Comparison of ENCODE assay signal across 8 cellular contexts in the genomic region with DNA sequence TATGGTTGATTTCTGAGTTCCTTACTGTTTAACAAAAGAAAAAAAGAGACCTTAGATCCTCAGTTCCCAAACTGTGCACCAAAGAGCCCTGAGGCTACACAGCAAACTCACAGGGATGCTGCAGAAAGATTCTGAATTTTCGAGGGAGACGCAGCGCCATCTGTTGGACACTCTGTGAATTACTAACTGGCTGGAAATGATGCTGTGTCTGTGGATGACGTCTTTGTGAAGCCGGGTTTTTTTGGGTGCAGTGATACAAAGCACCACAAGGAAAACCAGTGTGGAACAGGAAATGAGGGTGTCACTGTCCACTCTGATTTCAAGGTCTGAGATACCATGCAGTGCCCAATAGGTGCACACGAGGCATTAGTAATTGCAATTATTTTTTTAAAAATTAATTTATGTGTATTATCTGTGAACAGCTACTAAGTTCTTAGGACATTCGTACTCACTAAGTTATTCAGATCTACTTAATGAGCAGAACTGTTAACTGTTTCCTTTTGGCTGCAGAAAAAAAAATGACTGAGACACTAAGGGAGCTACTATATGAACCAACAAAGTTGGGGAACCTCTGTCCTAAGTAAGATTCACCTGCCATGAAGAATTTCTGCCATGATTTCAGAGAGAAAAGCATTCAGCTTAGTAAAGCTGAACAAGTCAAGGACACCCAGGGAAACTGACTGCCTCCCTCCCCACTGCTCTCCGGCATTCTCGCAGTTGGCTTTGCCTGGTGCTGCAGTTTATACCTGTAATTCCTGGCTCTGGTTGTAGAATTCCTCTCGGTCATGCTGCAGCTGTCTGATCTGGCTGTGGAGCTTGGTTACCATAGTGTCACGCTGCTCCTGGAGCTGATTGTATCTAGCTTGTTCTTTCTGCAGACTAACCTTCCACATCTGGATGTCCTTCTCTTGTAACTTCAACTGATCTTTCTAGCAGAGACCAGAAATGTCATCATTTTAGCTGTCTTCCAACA. TPM values are rescaled to one million over a fixed set of nuclear protein-coding genes. Genes with fewer than 3 reads are reported as not detected.
DNase-seq lines count a peak whose midpoint lies in the region; ATAC-seq, FAIRE-seq and TF ChIP-seq lines count a peak whose summit lies in the region.

No MANE protein-coding gene starts in this region.

- no peak overlapping the region for H3K4me3 Mint-ChIP-seq in CD8-positive, alpha-beta memory T cell

- in situ Hi-C loops in HepG2 (cut with HindIII; ENCODE audit: extremely low pct_ligation_motif_present, low pct_unique_long_range_greater_than_20kb), result no loop called here

- no peaks in the 10 kb centered on the region for H3K9me3 Mint-ChIP-seq in CD8-positive, alpha-beta memory T cell

- H3K9me3 ChIP-seq in CD8-positive, alpha-beta memory T cell (ENCODE audit: low read length), result no peaks in the 10 kb centered on the region
- no peaks in the 10 kb centered on the region for H3K9me3 ChIP-seq in HCT116 (ENCODE audit: control insufficient read depth in 1 of 2, insufficient read depth in 1 of 2, low read depth in 1 of 2, low read length in 2 of 2)
- H3K9me3 ChIP-seq in HepG2 (ENCODE audit: low read length), result no peaks in the 10 kb centered on the region

- peaks cover 39% of the 10 kb centered on the region for H3K36me3 ChIP-seq in CD8-positive, alpha-beta memory T cell (ENCODE audit: insufficient read depth, low read length)
- H3K36me3 ChIP-seq in HCT116 (ENCODE audit: control insufficient read depth in 1 of 2, insufficient read depth in 2 of 2, low read length in 2 of 2) (peaks cover 6 to 9% of the 10 kb centered on the region in 2 experiments; a peak in 3 of 4 replicates), HepG2 (replicated peaks in 1 of 2; ENCODE audit: control insufficient read depth in 1 of 2, insufficient read depth in 2 of 2, low read length in 2 of 2) (peaks cover 21 to 68% of the 10 kb centered on the region in 2 experiments)

- H3K27me3 Mint-ChIP-seq in CD8-positive, alpha-beta memory T cell, result no peaks in the 10 kb centered on the region

- H3K27me3 ChIP-seq in CD8-positive, alpha-beta memory T cell (ENCODE audit: insufficient read depth, low read length, poor library complexity, severe bottlenecking), result no peaks in the 10 kb centered on the region
- no peaks in the 10 kb centered on the region for H3K27me3 ChIP-seq in HCT116 (ENCODE audit: insufficient read depth, low read length)
- H3K27me3 ChIP-seq in HepG2 (ENCODE audit: control insufficient read depth in 1 of 2, insufficient read depth in 2 of 2, low read length in 2 of 2), result no peaks in the 10 kb centered on the region

- H3K27ac ChIP-seq in CD8-positive, alpha-beta memory T cell (ENCODE audit: low read depth, low read length), result no peak overlapping the region
- H3K27ac ChIP-seq in HCT116 (ENCODE audit: low read depth, low read length) (no peak overlapping the region), HepG2 (ENCODE audit: extremely low read length, insufficient read depth, low read length) (no peak overlapping the region)

- H3K79me2 ChIP-seq in HCT116 (ENCODE audit: insufficient read depth, low read length), result no peaks in the 10 kb centered on the region
- H3K79me2 ChIP-seq in HepG2 (ENCODE audit: insufficient read depth, low read length), result no peaks in the 10 kb centered on the region

- BruUV-seq in HCT116 (replicated peaks; lab: Mats Ljungman, UMichigan) (no TSS peak), HepG2 (replicated peaks; lab: Mats Ljungman, UMichigan) (no TSS peak)

- intact Hi-C loops in HCT116 (cut with micrococcal nuclease) (loop anchor here (1.0 kb wide), 1 partner anchor 90 kb away; no protein-coding TSS in a partner anchor), HepG2 (cut with micrococcal nuclease; ENCODE audit: unreplicated experiment) (loop anchor here (2.0 to 5.0 kb wide), 2 partner anchors 71 to 80 kb away; no protein-coding TSS in a partner anchor)

- peak; percentile 67 for FAIRE-seq in HepG2 (lab: Jason Lieb, UNC)

- H3K9ac ChIP-seq in HCT116 (ENCODE audit: low read length) (no peak overlapping the region), HepG2 (ENCODE audit: insufficient read depth, low read depth, low read length) (no peak overlapping the region)

- no peak overlapping the region for H3K4me3 ChIP-seq in CD8-positive, alpha-beta memory T cell (ENCODE audit: low read length)
- H3K4me3 ChIP-seq in HCT116 (replicated peaks in 1 of 2; ENCODE audit: low read depth in 1 of 2, low read length in 2 of 2) (no peak overlapping the region), HepG2 (replicated peaks in 1 of 3; ENCODE audit: insufficient read depth in 1 of 3, low read depth in 2 of 3, low read length in 3 of 3) (no peak overlapping the region)

- no peak overlapping the region for H3K4me2 ChIP-seq in HCT116 (ENCODE audit: low read length)
- no peak overlapping the region for H3K4me2 ChIP-seq in HepG2 (ENCODE audit: low read depth, low read length)

- CTCF ChIA-PET in CD8-positive, alpha-beta memory T cell (lab: Charles Lee), result interaction anchor here (0.7 to 2.9 kb wide), 17 partner anchors 8 to 242 kb away, joined by 3 to 16 read pairs (median 3); partner anchors contain the start of gene SPACA9
- CTCF ChIA-PET in HCT116 (lab: Charles Lee) (interaction anchor here (0.8 to 1.9 kb wide), 9 partner anchors 9 to 98 kb away, joined by 3 to 6 read pairs (median 4); partner anchors contain the start of gene SPACA9), HepG2 (lab: Yijun Ruan, JAX; ENCODE audit: low intra/inter-chr PET ratio, low total read pairs) (interaction anchor here (0.7 to 1.9 kb wide), 3 partner anchors 71 to 90 kb away, joined by 3 to 7 read pairs (median 3); no protein-coding TSS in a partner anchor)

- peak overlapping the region; percentile 34 to 88 (median 76) for H3K27ac Mint-ChIP-seq in CD8-positive, alpha-beta memory T cell

- TF ChIP-seq POLR2A in HCT116 (IDR thresholded peaks at IDR 0.05; ENCODE audit: borderline replicate concordance, extremely low read depth, insufficient read depth, insufficient read length), result no peak
- TF ChIP-seq POLR2A in HepG2 (IDR thresholded peaks at IDR 0.05; ENCODE audit: insufficient read depth in 1 of 2, low read depth in 2 of 2, low read length in 2 of 2), result no peak

- H3K4me1 ChIP-seq in CD8-positive, alpha-beta memory T cell (ENCODE audit: insufficient read depth, low read length), result peaks cover 4% of the 10 kb centered on the region
- H3K4me1 ChIP-seq in HCT116 (ENCODE audit: control insufficient read depth in 1 of 2, insufficient read depth in 2 of 2, low read length in 2 of 2) (no peaks in the 10 kb centered on the region), HepG2 (ENCODE audit: insufficient read depth, low read length) (no peaks in the 10 kb centered on the region)

- POLR2A ChIA-PET in CD8-positive, alpha-beta memory T cell (lab: Charles Lee), result interaction anchor here (0.5 to 1.1 kb wide), 3 partner anchors 8 to 1153 kb away, joined by 3 to 5 read pairs (median 4); partner anchors contain the start of gene TSC1
- POLR2A ChIA-PET in HCT116 (lab: Charles Lee) (no interaction called here), HepG2 (lab: Yijun Ruan, JAX) (no interaction called here)

- H2AFZ ChIP-seq in HCT116 (ENCODE audit: low read depth, low read length, poor library complexity, severe bottlenecking) (no peak overlapping the region), HepG2 (ENCODE audit: low read length) (no peak overlapping the region)

- no peak for TF ChIP-seq EP300 in HepG2 (IDR thresholded peaks at IDR 0.05; ENCODE audit: low read depth in 2 of 2, low read length in 2 of 2)
- TF ChIP-seq EP300 in HepG2 (CRISPR knock-in tag; IDR thresholded peaks at IDR 0.05; ENCODE audit: borderline replicate concordance), result no peak

- WGBS in HepG2 (ENCODE audit: low lambda C conversion rate), result 56% methylated on average over 7 of the region's 11 CpGs

- peaks cover 8 to 19% (median 11%) of the 10 kb centered on the region in 3 donors for H3K4me1 Mint-ChIP-seq in CD8-positive, alpha-beta memory T cell

- TF ChIP-seq RAD21 in HCT116 (IDR thresholded peaks at IDR 0.05; ENCODE audit: low read depth) (peak; percentile 70), HepG2 (CRISPR knock-in tag; IDR thresholded peaks at IDR 0.05) (0 out of 2 replicates have a peak, but pooled peaks have one; percentile 40)

- H4K20me1 ChIP-seq in HCT116 (ENCODE audit: insufficient read depth) (no peaks in the 10 kb centered on the region), HepG2 (ENCODE audit: insufficient read depth, low read length) (no peaks in the 10 kb centered on the region)

- H3K9me2 ChIP-seq in HCT116 (ENCODE audit: insufficient read depth), result no peaks in the 10 kb centered on the region

- H3K36me3 Mint-ChIP-seq in CD8-positive, alpha-beta memory T cell, result peaks cover 17 to 88% (median 35%) of the 10 kb centered on the region in 3 donors

- ATAC-seq in HCT116, result peak; percentile 99
- ATAC-seq in HepG2, result peak; percentile 95
- no peak for ATAC-seq in GM18511 (IDR thresholded peaks at IDR 0.05; ENCODE audit: unreplicated experiment)

- RAD21 ChIA-PET in HCT116 (lab: Charles Lee; ENCODE audit: low non-redundant PET in 1 of 2, low total read pairs in 2 of 2, uncharacterized antibody in 2 of 2, unreplicated experiment in 2 of 2), result no interaction called here

- peak; percentile 61 to 81 (median 73) for DNase-seq in CD8-positive, alpha-beta memory T cell
- DNase-seq in HCT116 (ENCODE audit: low read depth, low spot score), result peak; percentile 59
- peak; percentile 60 for DNase-seq in NCI-H2196 treated with DMSO at 0.1 percent for 48 hours (lab: John Stamatoyannopoulos, UW; ENCODE audit: unreplicated experiment)
- DNase-seq in activated CD4-positive, alpha-beta T cell treated with anti-CD3 and anti-CD28 coated beads for 24 hours (ENCODE audit: low read depth in 2 of 2), result peak; percentile 63 to 66
- peak; percentile 89 for DNase-seq in cerebellum (ENCODE audit: low spot score)
- peak; percentile 75 for DNase-seq in HepG2 (ENCODE audit: low spot score)
- DNase-seq in stimulated activated CD4-positive, alpha-beta T cell treated with anti-CD3 and anti-CD28 coated beads, TNF-alpha, amount 100 ng/mL, for 1 hour (ENCODE audit: low read depth in 3 of 3, low spot score in 1 of 3), result peak; percentile 40 to 57 (median 52)

- TF ChIP-seq CTCF in HCT116 (IDR thresholded peaks at IDR 0.05 in 2 of 3, conservative IDR thresholded peaks at IDR 0.05 in 1 of 3; ENCODE audit: borderline replicate concordance in 1 of 3, insufficient read depth in 1 of 3, low read depth in 2 of 3, low read length in 2 of 3) (peak; percentile 74 to 97 (median 92)), HepG2 (CRISPR knock-in tag; IDR thresholded peaks at IDR 0.05) (peak; percentile 85)

RNA-seq across cellular contexts. Expression of gene SPACA9, which starts 23.4 kb away (rescaled TPM):
- total RNA-seq in CD8-positive, alpha-beta memory T cell, result 1 to 10 TPM; 2.6 to 2.8 TPM
- 1.4 TPM for polyA plus RNA-seq in CD8-positive, alpha-beta memory T cell
- total RNA-seq in HCT116 (2021; ENCODE audit: unreplicated experiment) (8.0 TPM), cerebellum (3.1 TPM), HepG2 (2016; rRNA removed; fragmentation: Illumina TruSeq; extraction: Trizol) (0.13 and 0.15 TPM in 2 replicates)
- 11.3 and 14.2 TPM in 2 replicates for polyA plus RNA-seq in HCT116 (2012)
- total RNA-seq in HepG2 (2016; cell fraction: cytosol; rRNA removed; fragmentation: Illumina TruSeq; extraction: Trizol; ENCODE audit: low read depth), result 0.44 and 0.61 TPM in 2 replicates
- total RNA-seq in HepG2 (2016; cell fraction: insoluble cytoplasmic fraction; rRNA removed; fragmentation: Illumina TruSeq; extraction: Trizol), result 0.18 and 0.22 TPM in 2 replicates
- 0.10 and 0.56 TPM in 2 replicates for total RNA-seq in HepG2 (2016; cell fraction: membrane; rRNA removed; fragmentation: Illumina TruSeq; extraction: Trizol)
- total RNA-seq in HepG2 (2016; cell fraction: nucleus; rRNA removed; fragmentation: Illumina TruSeq; extraction: Trizol), result 0.25 and 0.50 TPM in 2 replicates
- 0.38 and 0.64 TPM in 2 replicates for polyA plus RNA-seq in HepG2 (2011; rRNA removed)
- polyA plus RNA-seq in HepG2 (2011; cell fraction: cytosol; rRNA removed), result 0.38 and 0.40 TPM in 2 replicates
- 0.64 and 0.93 TPM in 2 replicates for polyA plus RNA-seq in HepG2 (2011; cell fraction: nucleus; rRNA removed)
- polyA plus RNA-seq in HepG2 (2012), result 0.33 and 0.38 TPM in 2 replicates
- polyA plus RNA-seq in HepG2 (2016; cell fraction: cytosol; fragmentation: Illumina TruSeq; extraction: Trizol; ENCODE audit: low read depth), result 0.55 and 0.71 TPM in 2 replicates
- 0.17 and 0.21 TPM in 2 replicates for polyA plus RNA-seq in HepG2 (2016; cell fraction: insoluble cytoplasmic fraction; fragmentation: Illumina TruSeq; extraction: Trizol; ENCODE audit: low read depth)
- 0.25 and 0.36 TPM in 2 replicates for polyA plus RNA-seq in HepG2 (2016; cell fraction: membrane; fragmentation: Illumina TruSeq; extraction: Trizol; ENCODE audit: low read depth)
- 0.43 and 0.48 TPM in 2 replicates for polyA plus RNA-seq in HepG2 (2016; cell fraction: nucleus; fragmentation: Illumina TruSeq; extraction: Trizol; ENCODE audit: insufficient read depth, low read depth)
- 0.30 and 7.2 TPM in 2 replicates for polyA minus RNA-seq in HepG2 (2011; rRNA and poly(A)+ RNA removed; ENCODE audit: low replicate concordance)
- polyA minus RNA-seq in HepG2 (2011; cell fraction: cytosol; rRNA and poly(A)+ RNA removed), result 0.49 TPM in 1 of 2 replicates, not detected in the other
- 0.25 and 0.26 TPM in 2 replicates for polyA minus RNA-seq in HepG2 (2011; cell fraction: nucleus; rRNA and poly(A)+ RNA removed)

RNA-seq across cellular contexts. Expression of gene AK8, which starts 24.1 kb away (rescaled TPM):
- not detected for total RNA-seq in CD8-positive, alpha-beta memory T cell
- polyA plus RNA-seq in CD8-positive, alpha-beta memory T cell, result not detected
- total RNA-seq in HCT116 (2021; ENCODE audit: unreplicated experiment), result 2.5 TPM
- 1.7 TPM in 2 replicates for polyA plus RNA-seq in HCT116 (2012)
- total RNA-seq in cerebellum, result 1.3 TPM
- total RNA-seq in HepG2 (2016; rRNA removed; fragmentation: Illumina TruSeq; extraction: Trizol), result not detected in 2 replicates
- total RNA-seq in HepG2 (2016; cell fraction: cytosol; rRNA removed; fragmentation: Illumina TruSeq; extraction: Trizol; ENCODE audit: low read depth), result 0.10 TPM in 1 of 2 replicates, not detected in the other
- total RNA-seq in HepG2 (2016; cell fraction: insoluble cytoplasmic fraction; rRNA removed; fragmentation: Illumina TruSeq; extraction: Trizol), result not detected in 2 replicates
- 0.07 TPM in 1 of 2 replicates, not detected in the other for total RNA-seq in HepG2 (2016; cell fraction: membrane; rRNA removed; fragmentation: Illumina TruSeq; extraction: Trizol)
- total RNA-seq in HepG2 (2016; cell fraction: nucleus; rRNA removed; fragmentation: Illumina TruSeq; extraction: Trizol), result 0.40 TPM in 1 of 2 replicates, not detected in the other
- 0.09 and 0.11 TPM in 2 replicates for polyA plus RNA-seq in HepG2 (2011; rRNA removed)
- 0.09 and 0.15 TPM in 2 replicates for polyA plus RNA-seq in HepG2 (2011; cell fraction: cytosol; rRNA removed)
- polyA plus RNA-seq in HepG2 (2011; cell fraction: nucleus; rRNA removed), result 0.09 and 0.14 TPM in 2 replicates
- 0.08 and 0.28 TPM in 2 replicates for polyA plus RNA-seq in HepG2 (2012)
- not detected in 2 replicates for polyA plus RNA-seq in HepG2 (2016; cell fraction: cytosol; fragmentation: Illumina TruSeq; extraction: Trizol; ENCODE audit: low read depth)
- polyA plus RNA-seq in HepG2 (2016; cell fraction: insoluble cytoplasmic fraction; fragmentation: Illumina TruSeq; extraction: Trizol; ENCODE audit: low read depth), result not detected in 2 replicates
- 0.11 TPM in 1 of 2 replicates, not detected in the other for polyA plus RNA-seq in HepG2 (2016; cell fraction: membrane; fragmentation: Illumina TruSeq; extraction: Trizol; ENCODE audit: low read depth)
- polyA plus RNA-seq in HepG2 (2016; cell fraction: nucleus; fragmentation: Illumina TruSeq; extraction: Trizol; ENCODE audit: insufficient read depth, low read depth), result not detected in 2 replicates
- polyA minus RNA-seq in HepG2 (2011; rRNA and poly(A)+ RNA removed; ENCODE audit: low replicate concordance), result 0.44 TPM in 1 of 2 replicates, not detected in the other
- not detected in 2 replicates for polyA minus RNA-seq in HepG2 (2011; cell fraction: cytosol; rRNA and poly(A)+ RNA removed)
- 0.25 TPM in 1 of 2 replicates, not detected in the other for polyA minus RNA-seq in HepG2 (2011; cell fraction: nucleus; rRNA and poly(A)+ RNA removed)

RNA-seq across cellular contexts. Expression of gene TSC1, which starts 42.3 kb away (rescaled TPM):
- 10 to 100 TPM; 33.9 to 37.1 TPM for total RNA-seq in CD8-positive, alpha-beta memory T cell
- 12.6 TPM for polyA plus RNA-seq in CD8-positive, alpha-beta memory T cell
- total RNA-seq in HCT116 (2021; ENCODE audit: unreplicated experiment) (34.5 TPM), cerebellum (82.4 TPM), HepG2 (2016; rRNA removed; fragmentation: Illumina TruSeq; extraction: Trizol) (26.3 and 31.6 TPM in 2 replicates)
- 14.6 and 15.2 TPM in 2 replicates for polyA plus RNA-seq in HCT116 (2012)
- 18.0 and 21.2 TPM in 2 replicates for total RNA-seq in HepG2 (2016; cell fraction: cytosol; rRNA removed; fragmentation: Illumina TruSeq; extraction: Trizol; ENCODE audit: low read depth)
- 24.1 and 31.9 TPM in 2 replicates for total RNA-seq in HepG2 (2016; cell fraction: insoluble cytoplasmic fraction; rRNA removed; fragmentation: Illumina TruSeq; extraction: Trizol)
- 29.5 and 37.4 TPM in 2 replicates for total RNA-seq in HepG2 (2016; cell fraction: membrane; rRNA removed; fragmentation: Illumina TruSeq; extraction: Trizol)
- total RNA-seq in HepG2 (2016; cell fraction: nucleus; rRNA removed; fragmentation: Illumina TruSeq; extraction: Trizol), result 49.4 and 54.4 TPM in 2 replicates
- 58.0 and 66.1 TPM in 2 replicates for polyA plus RNA-seq in HepG2 (2011; rRNA removed)
- polyA plus RNA-seq in HepG2 (2011; cell fraction: cytosol; rRNA removed), result 25.6 and 30.5 TPM in 2 replicates
- polyA plus RNA-seq in HepG2 (2011; cell fraction: nucleus; rRNA removed), result 178 and 179 TPM in 2 replicates
- polyA plus RNA-seq in HepG2 (2012), result 26.8 and 27.3 TPM in 2 replicates
- polyA plus RNA-seq in HepG2 (2016; cell fraction: cytosol; fragmentation: Illumina TruSeq; extraction: Trizol; ENCODE audit: low read depth), result 9.8 and 11.1 TPM in 2 replicates
- polyA plus RNA-seq in HepG2 (2016; cell fraction: insoluble cytoplasmic fraction; fragmentation: Illumina TruSeq; extraction: Trizol; ENCODE audit: low read depth), result 17.1 and 17.6 TPM in 2 replicates
- polyA plus RNA-seq in HepG2 (2016; cell fraction: membrane; fragmentation: Illumina TruSeq; extraction: Trizol; ENCODE audit: low read depth), result 17.7 and 18.0 TPM in 2 replicates
- polyA plus RNA-seq in HepG2 (2016; cell fraction: nucleus; fragmentation: Illumina TruSeq; extraction: Trizol; ENCODE audit: insufficient read depth, low read depth), result 64.5 and 67.0 TPM in 2 replicates
- polyA minus RNA-seq in HepG2 (2011; rRNA and poly(A)+ RNA removed; ENCODE audit: low replicate concordance), result 139 and 153 TPM in 2 replicates
- 26.9 and 27.7 TPM in 2 replicates for polyA minus RNA-seq in HepG2 (2011; cell fraction: cytosol; rRNA and poly(A)+ RNA removed)
- 182 and 218 TPM in 2 replicates for polyA minus RNA-seq in HepG2 (2011; cell fraction: nucleus; rRNA and poly(A)+ RNA removed)
